1 cellular context compared by ENCODE assay signal in the genomic region with DNA sequence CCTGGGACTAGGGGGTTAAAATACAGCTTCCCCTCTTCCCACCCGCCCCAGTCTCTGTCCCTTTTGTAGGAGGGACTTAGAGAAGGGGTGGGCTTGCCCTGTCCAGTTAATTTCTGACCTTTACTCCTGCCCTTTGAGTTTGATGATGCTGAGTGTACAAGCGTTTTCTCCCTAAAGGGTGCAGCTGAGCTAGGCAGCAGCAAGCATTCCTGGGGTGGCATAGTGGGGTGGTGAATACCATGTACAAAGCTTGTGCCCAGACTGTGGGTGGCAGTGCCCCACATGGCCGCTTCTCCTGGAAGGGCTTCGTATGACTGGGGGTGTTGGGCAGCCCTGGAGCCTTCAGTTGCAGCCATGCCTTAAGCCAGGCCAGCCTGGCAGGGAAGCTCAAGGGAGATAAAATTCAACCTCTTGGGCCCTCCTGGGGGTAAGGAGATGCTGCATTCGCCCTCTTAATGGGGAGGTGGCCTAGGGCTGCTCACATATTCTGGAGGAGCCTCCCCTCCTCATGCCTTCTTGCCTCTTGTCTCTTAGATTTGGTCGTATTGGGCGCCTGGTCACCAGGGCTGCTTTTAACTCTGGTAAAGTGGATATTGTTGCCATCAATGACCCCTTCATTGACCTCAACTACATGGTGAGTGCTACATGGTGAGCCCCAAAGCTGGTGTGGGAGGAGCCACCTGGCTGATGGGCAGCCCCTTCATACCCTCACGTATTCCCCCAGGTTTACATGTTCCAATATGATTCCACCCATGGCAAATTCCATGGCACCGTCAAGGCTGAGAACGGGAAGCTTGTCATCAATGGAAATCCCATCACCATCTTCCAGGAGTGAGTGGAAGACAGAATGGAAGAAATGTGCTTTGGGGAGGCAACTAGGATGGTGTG.
TF ChIP-seq lines count a peak whose summit lies in the region.

No MANE protein-coding gene starts in this region.

TF ChIP-seq in GM23338, 12 proteins besides CTCF, POLR2A, EP300 and RAD21 (continued from another document):
- TF ChIP-seq, protein P1, sequence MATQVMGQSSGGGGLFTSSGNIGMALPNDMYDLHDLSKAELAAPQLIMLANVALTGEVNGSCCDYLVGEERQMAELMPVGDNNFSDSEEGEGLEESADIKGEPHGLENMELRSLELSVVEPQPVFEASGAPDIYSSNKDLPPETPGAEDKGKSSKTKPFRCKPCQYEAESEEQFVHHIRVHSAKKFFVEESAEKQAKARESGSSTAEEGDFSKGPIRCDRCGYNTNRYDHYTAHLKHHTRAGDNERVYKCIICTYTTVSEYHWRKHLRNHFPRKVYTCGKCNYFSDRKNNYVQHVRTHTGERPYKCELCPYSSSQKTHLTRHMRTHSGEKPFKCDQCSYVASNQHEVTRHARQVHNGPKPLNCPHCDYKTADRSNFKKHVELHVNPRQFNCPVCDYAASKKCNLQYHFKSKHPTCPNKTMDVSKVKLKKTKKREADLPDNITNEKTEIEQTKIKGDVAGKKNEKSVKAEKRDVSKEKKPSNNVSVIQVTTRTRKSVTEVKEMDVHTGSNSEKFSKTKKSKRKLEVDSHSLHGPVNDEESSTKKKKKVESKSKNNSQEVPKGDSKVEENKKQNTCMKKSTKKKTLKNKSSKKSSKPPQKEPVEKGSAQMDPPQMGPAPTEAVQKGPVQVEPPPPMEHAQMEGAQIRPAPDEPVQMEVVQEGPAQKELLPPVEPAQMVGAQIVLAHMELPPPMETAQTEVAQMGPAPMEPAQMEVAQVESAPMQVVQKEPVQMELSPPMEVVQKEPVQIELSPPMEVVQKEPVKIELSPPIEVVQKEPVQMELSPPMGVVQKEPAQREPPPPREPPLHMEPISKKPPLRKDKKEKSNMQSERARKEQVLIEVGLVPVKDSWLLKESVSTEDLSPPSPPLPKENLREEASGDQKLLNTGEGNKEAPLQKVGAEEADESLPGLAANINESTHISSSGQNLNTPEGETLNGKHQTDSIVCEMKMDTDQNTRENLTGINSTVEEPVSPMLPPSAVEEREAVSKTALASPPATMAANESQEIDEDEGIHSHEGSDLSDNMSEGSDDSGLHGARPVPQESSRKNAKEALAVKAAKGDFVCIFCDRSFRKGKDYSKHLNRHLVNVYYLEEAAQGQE (IDR thresholded peaks at IDR 0.05; ENCODE audit: unreplicated experiment) = no peak
